ENCODE assay signal across 19 cellular contexts in genomic region chr3:125123455-125123854, GRCh38.
DNase-seq lines count a peak whose midpoint lies in the region; ATAC-seq and TF ChIP-seq lines count a peak whose summit lies in the region.
"Had no signal": no experiment of that assay in that cellular context is flagged by ENCODE, and none has a peak within 500 bp of the region (broad histone marks: within the 10 kb centered on the region; RNA-seq: fewer than 3 reads in every experiment).

No MANE protein-coding gene starts in this region.

- ATAC-seq in Panc1 (no peak), memory B cell (ENCODE audit: low read depth) (no peak), HG03460 (IDR thresholded peaks at IDR 0.05; ENCODE audit: unreplicated experiment) (no peak)
- ATAC-seq: psoas muscle had no signal

- BruUV-seq in Panc1 (replicated peaks; lab: Mats Ljungman, UMichigan) (no TSS peak), Caco-2 (replicated peaks; lab: Mats Ljungman, UMichigan) (no TSS peak)

- H3K9me3 Mint-ChIP-seq in memory B cell (peaks cover 8% of the 10 kb centered on the region), type B pancreatic cell (no peaks in the 10 kb centered on the region), Caco-2 (ENCODE audit: unreplicated experiment) (no peaks in the 10 kb centered on the region)
- H3K9me3 Mint-ChIP-seq: CD4-positive, alpha-beta T cell had no signal

- intact Hi-C loops in cardiac septum (cut with DNase I) = no loop called here
- intact Hi-C loops in Panc1 (cut with micrococcal nuclease; ENCODE audit: unreplicated experiment) = no loop called here
- intact Hi-C loops in Caco-2 (cut with micrococcal nuclease; ENCODE audit: unreplicated experiment) = no loop called here

- POLR2A ChIA-PET in Panc1 (lab: Charles Lee) = no interaction called here
- POLR2A ChIA-PET in Caco-2 (lab: Charles Lee) = no interaction called here

- H3K4me3 ChIP-seq in right atrium auricular region (no peak overlapping the region), Panc1 (ENCODE audit: low read depth in 2 of 2, low read length in 2 of 2) (no peak overlapping the region), Caco-2 (ENCODE audit: low read depth, low read length) (no peak overlapping the region)
- H3K4me3 ChIP-seq: lung, PC-9, psoas muscle, SJCRH30, vagina had no signal

- no peak overlapping the region for H3K27ac ChIP-seq in right atrium auricular region
- H3K27ac ChIP-seq in Panc1 (ENCODE audit: low read length) = peak overlapping the region; percentile 4; the same call in 1 of the 2 replicates
- H3K27ac ChIP-seq: PC-9, psoas muscle, SJCRH30, vagina had no signal

- CTCF ChIA-PET in Panc1 (lab: Charles Lee) (interaction anchor here (0.6 kb wide), 1 partner anchor 286 kb away, joined by 3 read pairs; no protein-coding TSS in a partner anchor), Caco-2 (lab: Charles Lee) (no interaction called here)

- in situ Hi-C loops in Panc1 (cut with HindIII; ENCODE audit: low pct_unique_long_range_greater_than_20kb, low sequenced_read_pairs) = no loop called here

- DNase-seq in cardiac septum (ENCODE audit: low spot score) = peak; percentile 5
- DNase-seq in right atrium auricular region (ENCODE audit: low spot score) = no peak
- no peak for DNase-seq in Panc1 (ENCODE audit: low read depth, low spot score)
- DNase-seq in memory B cell (ENCODE audit: low spot score in 2 of 2) = no peak
- DNase-seq in type B pancreatic cell (ENCODE audit: extremely low spot score, unreplicated experiment) = no peak
- no peak for DNase-seq in Caco-2
- no peak for DNase-seq in inferior parietal cortex (ENCODE audit: extremely low spot score)
- DNase-seq: CD4-positive, alpha-beta T cell; foreskin fibroblast; NCI-H146; PC-9; psoas muscle; SJCRH30; small intestine; stimulated activated CD4-positive, alpha-beta T cell treated with anti-CD3 and anti-CD28 coated beads, Interleukin-4, amount 100 ng/mL, for 1 hour had no signal

- H3K27ac Mint-ChIP-seq in memory B cell (peak overlapping the region; percentile 28), type B pancreatic cell (peak overlapping the region; percentile 53), Caco-2 (ENCODE audit: unreplicated experiment) (no peak overlapping the region)
- H3K27ac Mint-ChIP-seq: CD4-positive, alpha-beta T cell; dendritic cell treated with granulocyte-macrophage colony-stimulating factor and Interleukin-4, amounts not matched to agents 40 ng/mL and 50 ng/mL, for 4 days had no signal

- no peak overlapping the region for H3K4me3 Mint-ChIP-seq in memory B cell
- no peak overlapping the region for H3K4me3 Mint-ChIP-seq in type B pancreatic cell
- no peak overlapping the region for H3K4me3 Mint-ChIP-seq in Caco-2 (ENCODE audit: unreplicated experiment)
- H3K4me3 Mint-ChIP-seq: CD4-positive, alpha-beta T cell; dendritic cell treated with granulocyte-macrophage colony-stimulating factor and Interleukin-4, amounts not matched to agents 40 ng/mL and 50 ng/mL, for 4 days had no signal

- H3K27me3 ChIP-seq in right atrium auricular region = no peaks in the 10 kb centered on the region
- no peaks in the 10 kb centered on the region for H3K27me3 ChIP-seq in Panc1 (ENCODE audit: control insufficient read depth, insufficient read depth, low read length)
- no peaks in the 10 kb centered on the region for H3K27me3 ChIP-seq in Caco-2 (replicated peaks; ENCODE audit: control insufficient read depth, insufficient read depth, low read length)
- H3K27me3 ChIP-seq: SJCRH30, vagina had no signal

- H3K36me3 Mint-ChIP-seq in memory B cell (peaks cover 7% of the 10 kb centered on the region), type B pancreatic cell (peaks cover 5% of the 10 kb centered on the region), Caco-2 (ENCODE audit: insufficient read depth, unreplicated experiment) (peaks cover 14% of the 10 kb centered on the region)

- H3K27me3 Mint-ChIP-seq in memory B cell (no peaks in the 10 kb centered on the region), type B pancreatic cell (peaks cover 30% of the 10 kb centered on the region), Caco-2 (ENCODE audit: insufficient read depth, unreplicated experiment) (no peaks in the 10 kb centered on the region)
- H3K27me3 Mint-ChIP-seq: CD4-positive, alpha-beta T cell had no signal

- no peak for TF ChIP-seq CTCF in right atrium auricular region (IDR thresholded peaks at IDR 0.05)
- no peak for TF ChIP-seq CTCF in Panc1 (IDR thresholded peaks at IDR 0.05)
- TF ChIP-seq CTCF in type B pancreatic cell (conservative IDR thresholded peaks at IDR 0.05) = no peak
- TF ChIP-seq CTCF in Caco-2 (IDR thresholded peaks at IDR 0.05; ENCODE audit: insufficient read depth in 1 of 2, low read depth in 1 of 2, low read length in 1 of 2, severe bottlenecking in 1 of 2, unreplicated experiment in 1 of 2) = no peak

- H3K36me3 ChIP-seq in right atrium auricular region = no peaks in the 10 kb centered on the region
- no peaks in the 10 kb centered on the region for H3K36me3 ChIP-seq in Panc1 (ENCODE audit: control insufficient read depth, insufficient read depth, low read length)
- H3K36me3 ChIP-seq in Caco-2 (ENCODE audit: control insufficient read depth, insufficient read depth, low read length) = no peaks in the 10 kb centered on the region
- H3K36me3 ChIP-seq: SJCRH30, vagina had no signal

- H3K4me1 ChIP-seq in right atrium auricular region = peaks cover 0 to 20% of the 10 kb centered on the region in 2 donors
- H3K4me1 ChIP-seq in Panc1 (ENCODE audit: control insufficient read depth, insufficient read depth, low read length) = peaks cover 30% of the 10 kb centered on the region
- H3K4me1 ChIP-seq in Caco-2 = peaks cover under 1% of the 10 kb centered on the region

- no peaks in the 10 kb centered on the region for H3K9me3 ChIP-seq in right atrium auricular region
- H3K9me3 ChIP-seq in Panc1 (ENCODE audit: control insufficient read depth, insufficient read depth, low read depth, low read length) = no peaks in the 10 kb centered on the region
- H3K9me3 ChIP-seq in Caco-2 = no peaks in the 10 kb centered on the region
- H3K9me3 ChIP-seq: psoas muscle, SJCRH30, vagina had no signal

- H3K4me1 Mint-ChIP-seq in memory B cell (peaks cover 29% of the 10 kb centered on the region), type B pancreatic cell (ENCODE audit: unreplicated experiment) (peaks cover 45% of the 10 kb centered on the region), Caco-2 (ENCODE audit: low read depth, unreplicated experiment) (peaks cover 5% of the 10 kb centered on the region)
